ENCODE assay signal across 12 cellular contexts in genomic region chr10:14569274-14570060, GRCh38.
DNase-seq lines count a peak whose midpoint lies in the region; ATAC-seq and TF ChIP-seq lines count a peak whose summit lies in the region.
"Had no signal": no experiment of that assay in that cellular context is flagged by ENCODE, and none has a peak within 500 bp of the region (broad histone marks: within the 10 kb centered on the region; RNA-seq: fewer than 3 reads in every experiment).

No MANE protein-coding gene starts in this region.

- H3K27ac ChIP-seq in liver (ENCODE audit: low read depth in 1 of 2, low read length in 2 of 2) (peak overlapping the region; percentile 82 to 91), temporal lobe (ENCODE audit: low read depth, low read length) (peak overlapping the region; percentile 97)

- peaks cover 84% of the 10 kb centered on the region for H3K4me1 Mint-ChIP-seq in activated CD8-positive, alpha-beta memory T cell treated with anti-CD3 and anti-CD28 coated beads, Interleukin-2, amount 10 ng/mL, durations not matched to agents 7 days and 5 days

- peak overlapping the region; percentile 73 for H3K4me3 Mint-ChIP-seq in activated CD8-positive, alpha-beta memory T cell treated with anti-CD3 and anti-CD28 coated beads, Interleukin-2, amount 10 ng/mL, durations not matched to agents 7 days and 5 days

- peaks cover 53% of the 10 kb centered on the region for H3K36me3 Mint-ChIP-seq in activated CD8-positive, alpha-beta memory T cell treated with anti-CD3 and anti-CD28 coated beads, Interleukin-2, amount 10 ng/mL, durations not matched to agents 7 days and 5 days
- peaks cover 13 to 69% of the 10 kb centered on the region in 2 donors for H3K36me3 Mint-ChIP-seq in activated naive CD4-positive, alpha-beta T cell treated with anti-CD3 and anti-CD28 coated beads, Interleukin-2, amount 50 U/mL, for 72 hours

- H3K36me3 ChIP-seq in liver (ENCODE audit: control insufficient read depth in 4 of 4, insufficient read depth in 3 of 4, low read depth in 1 of 4, low read length in 3 of 4), result no peaks in the 10 kb centered on the region

- H3K27me3 ChIP-seq in liver (ENCODE audit: control insufficient read depth in 4 of 4, insufficient read depth in 4 of 4, low read length in 3 of 4), result no peaks in the 10 kb centered on the region

- no peaks in the 10 kb centered on the region for H3K9me3 ChIP-seq in liver (ENCODE audit: control insufficient read depth in 4 of 4, low read length in 3 of 4)

- CTCF ChIA-PET in activated CD8-positive, alpha-beta memory T cell treated with anti-CD3 and anti-CD28 coated beads, Interleukin-2, amount 10 ng/mL, durations not matched to agents 7 days and 5 days (lab: Charles Lee), result interaction anchor here (0.7 to 3.1 kb wide), 8 partner anchors 14 to 311 kb away, joined by 3 to 10 read pairs (median 3); partner anchors contain the start of gene SUV39H2

- H3K27ac Mint-ChIP-seq in activated CD8-positive, alpha-beta memory T cell treated with anti-CD3 and anti-CD28 coated beads, Interleukin-2, amount 10 ng/mL, durations not matched to agents 7 days and 5 days, result peak overlapping the region; percentile 94
- H3K27ac Mint-ChIP-seq in activated naive CD4-positive, alpha-beta T cell treated with anti-CD3 and anti-CD28 coated beads, Interleukin-2, amount 50 U/mL, for 72 hours, result peak overlapping the region; percentile 92 to 96

- no peak overlapping the region for H3K4me3 ChIP-seq in liver (ENCODE audit: low read depth in 1 of 3, low read length in 3 of 3)

- 44% methylated on average over 9 of the region's 9 CpGs for WGBS in liver

- no peak for TF ChIP-seq RAD21 in liver (IDR thresholded peaks at IDR 0.05)

- peaks cover 14 to 63% (median 36%) of the 10 kb centered on the region in 4 donors for H3K4me1 ChIP-seq in liver (ENCODE audit: control insufficient read depth in 4 of 4, insufficient read depth in 4 of 4, low read length in 3 of 4)

- H3K27me3 Mint-ChIP-seq in activated CD8-positive, alpha-beta memory T cell treated with anti-CD3 and anti-CD28 coated beads, Interleukin-2, amount 10 ng/mL, durations not matched to agents 7 days and 5 days, result no peaks in the 10 kb centered on the region

- no peak for TF ChIP-seq CTCF in liver (IDR thresholded peaks at IDR 0.05; ENCODE audit: low read depth, low read length, missing input control)

- peak; percentile 45 for ATAC-seq in activated CD8-positive, alpha-beta memory T cell treated with anti-CD3 and anti-CD28 coated beads, Interleukin-2, amount 10 ng/mL, durations not matched to agents 7 days and 5 days
- no peak for ATAC-seq in activated naive CD4-positive, alpha-beta T cell treated with anti-CD3 and anti-CD28 coated beads, Interleukin-2, amount 50 U/mL, for 72 hours
- ATAC-seq in GM19328 (IDR thresholded peaks at IDR 0.05; ENCODE audit: unreplicated experiment), result no peak

- peak overlapping the region; percentile 12 to 45 for H3K9ac ChIP-seq in liver (ENCODE audit: low read depth in 1 of 2, low read length in 2 of 2)

- DNase-seq in activated CD8-positive, alpha-beta memory T cell treated with anti-CD3 and anti-CD28 coated beads, Interleukin-2, amount 10 ng/mL, durations not matched to agents 7 days and 5 days, result peak; percentile 69
- no peak for DNase-seq in activated CD8-positive, alpha-beta memory T cell treated with anti-CD3 and anti-CD28 coated beads, Interleukin-2, amount 50 U/mL, for 48 hours
- no peak for DNase-seq in activated naive CD4-positive, alpha-beta T cell treated with anti-CD3 and anti-CD28 coated beads, Interleukin-2, amount 50 U/mL, for 72 hours (ENCODE audit: low spot score in 2 of 2)
- no peak for DNase-seq in epidermal melanocyte (ENCODE audit: insufficient read length, low spot score)
- DNase-seq in NCI-H748 treated with DMSO at 0.1 percent for 48 hours (lab: John Stamatoyannopoulos, UW), result no peak
- DNase-seq: activated CD4-positive, CD25-positive, alpha-beta regulatory T cell treated with anti-CD3 and anti-CD28 coated beads, Interleukin-2, amount 50 U/mL, for 72 hours; aorta; NCI-H510A; SHP77 treated with DMSO at 0.1 percent for 48 hours had no signal

- H3K9me3 Mint-ChIP-seq in activated CD8-positive, alpha-beta memory T cell treated with anti-CD3 and anti-CD28 coated beads, Interleukin-2, amount 10 ng/mL, durations not matched to agents 7 days and 5 days (ENCODE audit: low read depth), result peaks cover 3% of the 10 kb centered on the region
- H3K9me3 Mint-ChIP-seq in activated naive CD4-positive, alpha-beta T cell treated with anti-CD3 and anti-CD28 coated beads, Interleukin-2, amount 50 U/mL, for 72 hours, result peaks cover 0 to 11% of the 10 kb centered on the region in 2 donors

TF ChIP-seq in liver, 16 proteins besides CTCF, POLR2A, EP300 and RAD21:
- TF ChIP-seq YY1 (IDR thresholded peaks at IDR 0.05) (peak; percentile 16), ATF3 (IDR thresholded peaks at IDR 0.05) (no peak), HNF4A (conservative IDR thresholded peaks at IDR 0.05) (peak in 1 of 2 donors; percentile 36)
